9 cellular contexts compared by ENCODE assay signal in genomic region chr3:32973982-32974381, GRCh38. TPM values are rescaled to one million over a fixed set of nuclear protein-coding genes. Genes with fewer than 3 reads are reported as not detected.
DNase-seq lines count a peak whose midpoint lies in the region; ATAC-seq and TF ChIP-seq lines count a peak whose summit lies in the region.
"Had no signal": no experiment of that assay in that cellular context is flagged by ENCODE, and none has a peak within 500 bp of the region (broad histone marks: within the 10 kb centered on the region; RNA-seq: fewer than 3 reads in every experiment).

No MANE protein-coding gene starts in this region.

- no peaks in the 10 kb centered on the region for H3K27me3 ChIP-seq in MG63
- no peaks in the 10 kb centered on the region for H3K27me3 ChIP-seq in MM.1S (replicated peaks; ENCODE audit: insufficient read depth, low read length)

- no peak overlapping the region for H3K4me3 Mint-ChIP-seq in natural killer cell treated with Interleukin-12 subunit alpha and Interleukin-12 subunit beta and Interleukin-15 and Interleukin-18, amount 100 ng/mL, for 72 hours

- no peak overlapping the region for H3K4me2 ChIP-seq in MM.1S (ENCODE audit: low read depth, low read length)

- H3K9me3 ChIP-seq in MG63 (no peaks in the 10 kb centered on the region), MM.1S (replicated peaks; ENCODE audit: insufficient read depth, low read length) (no peaks in the 10 kb centered on the region)

- H3K27ac Mint-ChIP-seq in natural killer cell treated with Interleukin-12 subunit alpha and Interleukin-12 subunit beta and Interleukin-15 and Interleukin-18, amount 100 ng/mL, for 72 hours: peak overlapping the region in 1 of 2 donors; percentile 26

- peak; percentile 44 for DNase-seq in H4 (ENCODE audit: low spot score)
- DNase-seq in MG63: peak; percentile 17
- no peak for DNase-seq in natural killer cell treated with Interleukin-12 subunit alpha and Interleukin-12 subunit beta and Interleukin-15 and Interleukin-18, amount 100 ng/mL, for 72 hours (ENCODE audit: low spot score)
- DNase-seq in HEK293T (ENCODE audit: extremely low spot score): no peak
- DNase-seq in stimulated activated CD4-positive, alpha-beta T cell treated with anti-CD3 and anti-CD28 coated beads, Interleukin-4, amount 100 ng/mL, for 4 hours: no peak
- no peak for DNase-seq in MM.1S
- DNase-seq: NCI-H345 had no signal

- H4K20me1 ChIP-seq in MM.1S (ENCODE audit: insufficient read depth, low read length): no peaks in the 10 kb centered on the region

- H3K4me3 ChIP-seq in MG63 (no peak overlapping the region), MM.1S (ENCODE audit: low read length) (no peak overlapping the region)

- no peak overlapping the region for H3K27ac ChIP-seq in MM.1S (ENCODE audit: low read length)

- POLR2A ChIA-PET in HEK293T (lab: Yijun Ruan, JAX): no interaction called here

- no peaks in the 10 kb centered on the region for H3K36me3 Mint-ChIP-seq in natural killer cell treated with Interleukin-12 subunit alpha and Interleukin-12 subunit beta and Interleukin-15 and Interleukin-18, amount 100 ng/mL, for 72 hours

- H3K9me2 ChIP-seq in MM.1S (replicated peaks; ENCODE audit: insufficient read depth, low read length): no peaks in the 10 kb centered on the region

- CTCF ChIA-PET in HEK293T (lab: Yijun Ruan, JAX): interaction anchor here (0.5 kb wide), 1 partner anchor 639 kb away, joined by 3 read pairs; no protein-coding TSS in a partner anchor

- H2AFZ ChIP-seq in MM.1S (ENCODE audit: low read length): no peak overlapping the region

- H3K9me3 Mint-ChIP-seq in natural killer cell treated with Interleukin-12 subunit alpha and Interleukin-12 subunit beta and Interleukin-15 and Interleukin-18, amount 100 ng/mL, for 72 hours: no peaks in the 10 kb centered on the region

- H3K36me3 ChIP-seq in MG63 (no peaks in the 10 kb centered on the region), MM.1S (replicated peaks; ENCODE audit: insufficient read depth, low read length) (no peaks in the 10 kb centered on the region)

- no peaks in the 10 kb centered on the region for H3K79me2 ChIP-seq in MM.1S (ENCODE audit: low read length)

- H3K4me1 Mint-ChIP-seq in natural killer cell treated with Interleukin-12 subunit alpha and Interleukin-12 subunit beta and Interleukin-15 and Interleukin-18, amount 100 ng/mL, for 72 hours (ENCODE audit: low read depth in 2 of 2): peaks cover 12 to 18% of the 10 kb centered on the region in 2 donors

- 0 out of 2 replicates have a peak, but pooled peaks cover 6% of the 10 kb centered on the region for H3K4me1 ChIP-seq in MM.1S (ENCODE audit: low read length)

- H3F3A ChIP-seq in MM.1S (ENCODE audit: insufficient read depth, low read length): no peaks in the 10 kb centered on the region

- ATAC-seq in GM18861 (IDR thresholded peaks at IDR 0.05; ENCODE audit: unreplicated experiment): peak; percentile 85
- ATAC-seq in natural killer cell treated with Interleukin-12 subunit alpha and Interleukin-12 subunit beta and Interleukin-15 and Interleukin-18, amount 100 ng/mL, for 72 hours: peak; percentile 72 to 94

- no peak for TF ChIP-seq CTCF in MM.1S (IDR thresholded peaks at IDR 0.05; ENCODE audit: low read length)

- peaks cover 0 to 6% of the 10 kb centered on the region in 2 donors for H3K27me3 Mint-ChIP-seq in natural killer cell treated with Interleukin-12 subunit alpha and Interleukin-12 subunit beta and Interleukin-15 and Interleukin-18, amount 100 ng/mL, for 72 hours

- H3K9ac ChIP-seq in MM.1S (ENCODE audit: low read length): no peak overlapping the region

TF ChIP-seq in HEK293T, 16 proteins besides CTCF, POLR2A, EP300 and RAD21:
- TF ChIP-seq BHLHE40 (IDR thresholded peaks at IDR 0.05; ENCODE audit: borderline replicate concordance) (no peak), ARNT (IDR thresholded peaks at IDR 0.05) (no peak), TARDBP (IDR thresholded peaks at IDR 0.05) (no peak), LEF1 (IDR thresholded peaks at IDR 0.05; ENCODE audit: borderline replicate concordance) (no peak), SUZ12 (IDR thresholded peaks at IDR 0.05) (no peak), CTBP1 (IDR thresholded peaks at IDR 0.05; ENCODE audit: borderline replicate concordance) (no peak), ELF4 (IDR thresholded peaks at IDR 0.05) (no peak)
TF ChIP-seq in HEK293T: peak in this region for 0.

RNA-seq across cellular contexts. Expression of gene CCR4, which starts 22.5 kb away (rescaled TPM):
- not detected in 2 replicates for total RNA-seq in H4 (2014; rRNA removed; shearing (Covaris generic))
- total RNA-seq in MG63 (2014; rRNA removed; shearing (Covaris generic); ENCODE audit: low replicate concordance): not detected in 2 replicates
- total RNA-seq in natural killer cell treated with Interleukin-12 subunit alpha and Interleukin-12 subunit beta and Interleukin-15 and Interleukin-18, amount 100 ng/mL, for 72 hours: 10 to 100 TPM; 12.1 to 40.9 TPM
- total RNA-seq: myocyte had no signal

Comparison
In these comparisons a context has a peak if more than half of its experiments do, and no peak if none do; other contexts are left out.
1. DNase-seq: peak in H4 (single experiment) and MG63 (single experiment); none in natural killer cell treated with Interleukin-12 subunit alpha and Interleukin-12 subunit beta and Interleukin-15 and Interleukin-18, amount 100 ng/mL, for 72 hours (single experiment), HEK293T (single experiment), stimulated activated CD4-positive, alpha-beta T cell treated with anti-CD3 and anti-CD28 coated beads, Interleukin-4, amount 100 ng/mL, for 4 hours (0 of 2) and MM.1S (single experiment).
2. RNA of gene CCR4, which starts 22.5 kb away (total RNA-seq): 12.1 to 40.9 TPM in natural killer cell treated with Interleukin-12 subunit alpha and Interleukin-12 subunit beta and Interleukin-15 and Interleukin-18, amount 100 ng/mL, for 72 hours; not detected in H4 and not detected in MG63; every median in the first group is over 10 times any median in the second.